Comparison of ENCODE assay signal across 8 cellular contexts in genomic region chr1:37474697-37475379, GRCh38. TPM values are rescaled to one million over a fixed set of nuclear protein-coding genes. Genes with fewer than 3 reads are reported as not detected.
DNase-seq lines count a peak whose midpoint lies in the region; ATAC-seq and TF ChIP-seq lines count a peak whose summit lies in the region.

No MANE protein-coding gene starts in this region.

- peaks cover 23% of the 10 kb centered on the region for H3K4me1 ChIP-seq in endodermal cell (ENCODE audit: control insufficient read depth, insufficient read depth, low read length)

- DNase-seq in activated naive CD4-positive, alpha-beta T cell treated with Interleukin-2 at 50 U/mL for 16 hours: peak; percentile 28
- DNase-seq in activated naive CD4-positive, alpha-beta T cell (lab: John Stamatoyannopoulos, UW): no peak
- DNase-seq in endodermal cell (no peak), naive B cell (no peak), NCI-H1436 treated with DMSO at 0.1 percent for 48 hours (lab: John Stamatoyannopoulos, UW) (no peak), cerebellar nuclear complex (lab: John Stamatoyannopoulos, UW) (no peak), NOMO-1 treated with dmso at 0.1 percent for 144 hours (lab: John Stamatoyannopoulos, UW; ENCODE audit: unreplicated experiment) (no peak)

- H3K9me3 ChIP-seq in endodermal cell (ENCODE audit: control insufficient read depth, low read length): no peaks in the 10 kb centered on the region

- H3K4me1 Mint-ChIP-seq in T-helper 1 cell treated with Interleukin-12 subunit alpha and Interleukin-12 subunit beta and Interleukin-4 antibody, amounts not matched to agents 30 μg/mL and 1 μg/mL, for 36 hours (ENCODE audit: low read depth): peaks cover 32% of the 10 kb centered on the region
- H3K4me1 Mint-ChIP-seq in endodermal cell (peaks cover 34% of the 10 kb centered on the region), naive B cell (peaks cover 45 to 64% (median 62%) of the 10 kb centered on the region in 3 donors)

- peak overlapping the region; percentile 87 for H3K4me3 ChIP-seq in endodermal cell (ENCODE audit: low read length)

- 8 to 40% methylated on average over 7 to 38 of the region's 38 CpGs for WGBS in endodermal cell (ENCODE audit: insufficient coverage in 1 of 2, insufficient read length in 1 of 2), 2 experiments

- H3K27ac Mint-ChIP-seq in T-helper 1 cell treated with Interleukin-12 subunit alpha and Interleukin-12 subunit beta and Interleukin-4 antibody, amounts not matched to agents 30 μg/mL and 1 μg/mL, for 36 hours: peak overlapping the region; percentile 87
- H3K27ac Mint-ChIP-seq in endodermal cell: peak overlapping the region; percentile 70
- H3K27ac Mint-ChIP-seq in naive B cell: peak overlapping the region; percentile 86 to 99 (median 99)

- no peaks in the 10 kb centered on the region for H3K9me3 Mint-ChIP-seq in T-helper 1 cell treated with Interleukin-12 subunit alpha and Interleukin-12 subunit beta and Interleukin-4 antibody, amounts not matched to agents 30 μg/mL and 1 μg/mL, for 36 hours
- H3K9me3 Mint-ChIP-seq in endodermal cell (no peaks in the 10 kb centered on the region), naive B cell (no peaks in the 10 kb centered on the region)

- peak overlapping the region; percentile 55 for H3K9ac ChIP-seq in endodermal cell (ENCODE audit: extremely low read depth, low read length, poor library complexity, severe bottlenecking)

- H3K36me3 Mint-ChIP-seq in T-helper 1 cell treated with Interleukin-12 subunit alpha and Interleukin-12 subunit beta and Interleukin-4 antibody, amounts not matched to agents 30 μg/mL and 1 μg/mL, for 36 hours (ENCODE audit: low read depth): peaks cover 49% of the 10 kb centered on the region
- H3K36me3 Mint-ChIP-seq in endodermal cell (ENCODE audit: low read depth): peaks cover 7% of the 10 kb centered on the region
- H3K36me3 Mint-ChIP-seq in naive B cell: no peaks in the 10 kb centered on the region

- no peaks in the 10 kb centered on the region for H3K27me3 Mint-ChIP-seq in T-helper 1 cell treated with Interleukin-12 subunit alpha and Interleukin-12 subunit beta and Interleukin-4 antibody, amounts not matched to agents 30 μg/mL and 1 μg/mL, for 36 hours (ENCODE audit: low read depth)
- H3K27me3 Mint-ChIP-seq in endodermal cell (ENCODE audit: insufficient read depth): peaks cover 22% of the 10 kb centered on the region
- peaks cover 0 to 18% (median 9%) of the 10 kb centered on the region in 3 donors for H3K27me3 Mint-ChIP-seq in naive B cell

- no peak for ATAC-seq in naive B cell (ENCODE audit: low read depth in 2 of 2)

- peaks cover 18% of the 10 kb centered on the region for H3K27me3 ChIP-seq in endodermal cell (ENCODE audit: control insufficient read depth, insufficient read depth, low read length, poor library complexity, severe bottlenecking)

- peak overlapping the region; percentile 99 for H3K4me3 Mint-ChIP-seq in T-helper 1 cell treated with Interleukin-12 subunit alpha and Interleukin-12 subunit beta and Interleukin-4 antibody, amounts not matched to agents 30 μg/mL and 1 μg/mL, for 36 hours
- peak overlapping the region; percentile 66 for H3K4me3 Mint-ChIP-seq in endodermal cell
- peak overlapping the region; percentile 87 to 97 (median 96) for H3K4me3 Mint-ChIP-seq in naive B cell

- no peak for TF ChIP-seq CTCF in endodermal cell (conservative IDR thresholded peaks at IDR 0.05)

- H3K36me3 ChIP-seq in endodermal cell (ENCODE audit: control insufficient read depth, insufficient read depth, low read length): peaks cover 8% of the 10 kb centered on the region

- H3K27ac ChIP-seq in endodermal cell (ENCODE audit: low read depth, low read length): no peak overlapping the region

RNA-seq across cellular contexts. Expression of gene ZC3H12A, which starts 0.5 kb away (rescaled TPM):
- total RNA-seq in endodermal cell: 1 to 10 TPM; 5.5 to 5.8 TPM
- 3.2 TPM for polyA plus RNA-seq in endodermal cell (2013, experiment 1 of 2)
- polyA plus RNA-seq in endodermal cell (2013, experiment 2 of 2): 2.4 TPM
- 10 to 100 TPM; 15.5 to 26.7 (median 17.6) TPM for polyA plus RNA-seq in naive B cell (ENCODE audit: low read depth in 6 of 6)

RNA-seq across cellular contexts. Expression of gene MEAF6, which starts 39.7 kb away (rescaled TPM):
- 10 to 100 TPM; 50.4 to 51.7 TPM for total RNA-seq in endodermal cell
- polyA plus RNA-seq in endodermal cell (2013, experiment 1 of 2): 79.9 TPM
- 75.2 TPM for polyA plus RNA-seq in endodermal cell (2013, experiment 2 of 2)
- polyA plus RNA-seq in naive B cell (ENCODE audit: low read depth in 6 of 6): 100 to 1,000 TPM; 137 to 208 (median 175) TPM
